In the genomic region with DNA sequence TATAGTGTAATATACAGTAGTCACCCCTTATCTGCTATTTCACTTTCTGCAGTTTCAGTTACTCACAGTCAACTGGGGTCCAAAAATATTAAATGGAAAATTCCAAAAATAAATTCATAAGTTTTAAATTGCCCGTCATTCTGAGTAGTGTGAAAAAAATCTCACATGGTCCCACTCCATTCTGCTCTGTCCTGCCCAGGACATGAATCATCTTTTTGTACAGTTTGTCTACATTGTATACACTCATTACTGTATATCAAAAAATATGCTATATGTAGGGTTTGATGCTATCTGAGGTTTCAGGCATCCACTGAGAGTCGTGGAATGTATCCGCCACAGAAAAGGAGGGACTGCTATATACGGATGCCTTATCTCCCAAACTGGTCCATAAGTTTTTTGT, we compare ENCODE assay signal across 1 cellular context.
TF ChIP-seq lines count a peak whose summit lies in the region.

No MANE protein-coding gene starts in this region.

TF ChIP-seq in IMR-90, 13 proteins besides CTCF, POLR2A, EP300 and RAD21 (continued from another document):
- TF ChIP-seq RCOR1 (IDR thresholded peaks at IDR 0.05; ENCODE audit: insufficient replicate concordance, low read length) (no peak), MXI1 (IDR thresholded peaks at IDR 0.05; ENCODE audit: borderline replicate concordance, low read depth, low read length) (no peak)
